22 cellular contexts compared by ENCODE assay signal in genomic region chr14:71361874-71362273, GRCh38. TPM values are rescaled to one million over a fixed set of nuclear protein-coding genes. Genes with fewer than 3 reads are reported as not detected.
DNase-seq lines count a peak whose midpoint lies in the region; ATAC-seq and TF ChIP-seq lines count a peak whose summit lies in the region.
"Had no signal": no experiment of that assay in that cellular context is flagged by ENCODE, and none has a peak within 500 bp of the region (broad histone marks: within the 10 kb centered on the region; RNA-seq: fewer than 3 reads in every experiment).

No MANE protein-coding gene starts in this region.

- H3K4me3 Mint-ChIP-seq in stimulated activated naive CD8-positive, alpha-beta T cell treated with anti-CD3 and anti-CD28 coated beads, Interleukin-15, Interleukin-2, amounts not matched to agents 100 ng/mL and 50 ng/mL, for 24 hours = no peak overlapping the region
- H3K4me3 Mint-ChIP-seq in activated B cell treated with CpG ODN at 0.5 μM for 24 hours = peak overlapping the region; percentile 57
- peak overlapping the region; percentile 50 to 93 (median 82) for H3K4me3 Mint-ChIP-seq in naive B cell
- H3K4me3 Mint-ChIP-seq: activated CD8-positive, alpha-beta T cell treated with anti-CD3 and anti-CD28 coated beads, Interleukin-2, amount 10 ng/mL, durations not matched to agents 7 days and 5 days; activated naive CD8-positive, alpha-beta T cell; CD8-positive, alpha-beta T cell; T-cell had no signal

- peaks cover 85% of the 10 kb centered on the region for H3K4me1 Mint-ChIP-seq in stimulated activated naive CD8-positive, alpha-beta T cell treated with anti-CD3 and anti-CD28 coated beads, Interleukin-15, Interleukin-2, amounts not matched to agents 100 ng/mL and 50 ng/mL, for 24 hours (ENCODE audit: low read depth)
- H3K4me1 Mint-ChIP-seq in activated B cell treated with CpG ODN at 0.5 μM for 24 hours (peaks cover 96% of the 10 kb centered on the region), naive B cell (peaks cover 62 to 94% (median 92%) of the 10 kb centered on the region in 3 donors)

- peaks cover 42% of the 10 kb centered on the region for H3K36me3 Mint-ChIP-seq in stimulated activated naive CD8-positive, alpha-beta T cell treated with anti-CD3 and anti-CD28 coated beads, Interleukin-15, Interleukin-2, amounts not matched to agents 100 ng/mL and 50 ng/mL, for 24 hours (ENCODE audit: low read depth)
- H3K36me3 Mint-ChIP-seq in activated B cell treated with CpG ODN at 0.5 μM for 24 hours (ENCODE audit: low read depth) (peaks cover 30% of the 10 kb centered on the region), naive B cell (peaks cover 13 to 16% of the 10 kb centered on the region in 2 donors)

- CTCF ChIA-PET in activated B cell treated with CpG ODN at 0.5 μM for 24 hours (lab: Charles Lee) = interaction anchor here (0.8 to 2.3 kb wide), 2 partner anchors 9 to 42 kb away, joined by 3 to 9 read pairs; no protein-coding TSS in a partner anchor

- no peak for DNase-seq in stimulated activated naive CD8-positive, alpha-beta T cell treated with anti-CD3 and anti-CD28 coated beads, Interleukin-15, Interleukin-2, amounts not matched to agents 100 U/mL and 50 U/mL, for 24 hours
- DNase-seq in activated B cell treated with CpG ODN at 0.5 μM for 24 hours (no peak), naive B cell (no peak), NCI-H226 (no peak), NCI-H1092 treated with DMSO at 0.1 percent for 48 hours (lab: John Stamatoyannopoulos, UW) (no peak)
- DNase-seq in central memory CD4-positive, alpha-beta T cell = no peak
- DNase-seq: activated CD8-positive, alpha-beta T cell treated with anti-CD3 and anti-CD28 coated beads, Interleukin-2, amount 10 ng/mL, durations not matched to agents 7 days and 5 days; activated T-cell treated with anti-CD3 and anti-CD28 coated beads, Interleukin-2, amount 50 U/mL, for 48 hours; body of pancreas; CD8-positive, alpha-beta T cell; DND-41; NCI-H1048; NCI-H526 treated with DMSO at 0.1 percent for 48 hours; ovary; SHP77 treated with DMSO at 0.1 percent for 48 hours; stimulated activated naive CD8-positive, alpha-beta T cell treated with anti-CD3 and anti-CD28 coated beads, Interleukin-15, amount 100 ng/mL, for 72 hours; T-cell; upper lobe of left lung had no signal

- no peak for ATAC-seq in stimulated activated naive CD8-positive, alpha-beta T cell treated with anti-CD3 and anti-CD28 coated beads, Interleukin-15, Interleukin-2, amounts not matched to agents 100 U/mL and 50 U/mL, for 24 hours
- ATAC-seq in activated B cell treated with CpG ODN at 0.5 μM for 24 hours (ENCODE audit: low read depth) = no peak
- no peak for ATAC-seq in naive B cell (ENCODE audit: low read depth in 2 of 2)
- no peak for ATAC-seq in GM21390 (IDR thresholded peaks at IDR 0.05; ENCODE audit: unreplicated experiment)
- ATAC-seq: activated CD8-positive, alpha-beta T cell treated with anti-CD3 and anti-CD28 coated beads, Interleukin-2, amount 10 ng/mL, durations not matched to agents 7 days and 5 days; body of pancreas; CD8-positive, alpha-beta T cell; sciatic nerve; stimulated activated naive CD8-positive, alpha-beta T cell treated with anti-CD3 and anti-CD28 coated beads, Interleukin-15, amount 100 ng/mL, for 72 hours; T-cell had no signal

- TF ChIP-seq CTCF in activated B cell treated with CpG ODN at 0.5 μM for 24 hours (IDR thresholded peaks at IDR 0.05) = no peak

- intact Hi-C loops in activated B cell treated with CpG ODN at 0.5 μM for 24 hours (cut with micrococcal nuclease) = no loop called here

- POLR2A ChIA-PET in activated B cell treated with CpG ODN at 0.5 μM for 24 hours (lab: Charles Lee) = interaction anchor here (0.6 to 5.0 kb wide), 7 partner anchors 14 to 42 kb away, joined by 3 to 30 read pairs (median 6); partner anchors contain the start of gene SIPA1L1

- peak overlapping the region; percentile 76 for H3K27ac Mint-ChIP-seq in stimulated activated naive CD8-positive, alpha-beta T cell treated with anti-CD3 and anti-CD28 coated beads, Interleukin-15, Interleukin-2, amounts not matched to agents 100 ng/mL and 50 ng/mL, for 24 hours
- peak overlapping the region; percentile 97 for H3K27ac Mint-ChIP-seq in activated B cell treated with CpG ODN at 0.5 μM for 24 hours
- H3K27ac Mint-ChIP-seq in naive B cell = peak overlapping the region; percentile 91 to 100 (median 98)
- H3K27ac Mint-ChIP-seq: activated CD8-positive, alpha-beta T cell treated with anti-CD3 and anti-CD28 coated beads, Interleukin-2, amount 10 ng/mL, durations not matched to agents 7 days and 5 days; activated naive CD8-positive, alpha-beta T cell; CD8-positive, alpha-beta T cell; stimulated activated naive CD8-positive, alpha-beta T cell treated with anti-CD3 and anti-CD28 coated beads, Interleukin-15, amount 100 ng/mL, for 72 hours had no signal

- H3K27me3 Mint-ChIP-seq in stimulated activated naive CD8-positive, alpha-beta T cell treated with anti-CD3 and anti-CD28 coated beads, Interleukin-15, Interleukin-2, amounts not matched to agents 100 ng/mL and 50 ng/mL, for 24 hours = no peaks in the 10 kb centered on the region
- H3K27me3 Mint-ChIP-seq in activated B cell treated with CpG ODN at 0.5 μM for 24 hours (no peaks in the 10 kb centered on the region), naive B cell (no peaks in the 10 kb centered on the region)
- H3K27me3 Mint-ChIP-seq: activated naive CD8-positive, alpha-beta T cell; stimulated activated naive CD8-positive, alpha-beta T cell treated with anti-CD3 and anti-CD28 coated beads, Interleukin-15, amount 100 ng/mL, for 72 hours; T-cell had no signal

- H3K9me3 Mint-ChIP-seq in stimulated activated naive CD8-positive, alpha-beta T cell treated with anti-CD3 and anti-CD28 coated beads, Interleukin-15, Interleukin-2, amounts not matched to agents 100 ng/mL and 50 ng/mL, for 24 hours = peaks cover 26% of the 10 kb centered on the region
- H3K9me3 Mint-ChIP-seq in activated B cell treated with CpG ODN at 0.5 μM for 24 hours (peaks cover 5% of the 10 kb centered on the region), naive B cell (peaks cover 5 to 15% (median 7%) of the 10 kb centered on the region in 7 donors)

RNA-seq across cellular contexts. Expression of gene SIPA1L1, which starts 41.6 kb away (rescaled TPM):
- 114 and 134 TPM in 2 replicates for total RNA-seq in activated B cell treated with CpG ODN at 0.5 μM for 24 hours
- 100 to 1,000 TPM in 1 of 6 donors, 10 to 100 TPM in 4, 1 to 10 TPM in 1; 8.3 to 106 (median 65.8) TPM for polyA plus RNA-seq in naive B cell (ENCODE audit: low read depth in 6 of 6)
